In the genomic region with DNA sequence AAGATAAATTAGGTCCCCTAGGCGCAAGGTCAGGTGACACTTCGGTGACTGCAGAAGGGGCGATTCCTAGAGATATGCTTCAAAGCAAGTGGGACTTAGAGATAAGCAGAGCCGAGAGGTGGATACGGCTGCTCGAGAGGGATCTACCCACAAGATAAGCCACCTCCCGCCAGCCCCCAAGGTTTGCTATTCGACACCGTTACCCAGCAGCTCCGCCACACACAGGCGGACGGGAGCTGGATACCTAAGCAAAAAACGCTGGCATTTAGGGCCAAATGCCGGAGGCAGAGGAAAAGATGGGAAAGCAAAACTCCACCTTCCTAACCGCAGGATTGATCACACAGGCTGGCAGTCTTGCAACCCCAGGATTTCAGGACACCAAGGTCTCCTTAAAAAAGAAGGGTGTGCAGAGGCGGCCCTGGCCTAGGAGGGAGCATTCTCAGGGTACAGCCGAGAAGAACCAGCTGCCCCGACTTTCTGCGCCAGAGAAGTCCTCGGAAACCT, we compare ENCODE assay signal across 8 cellular contexts. TPM values are rescaled to one million over a fixed set of nuclear protein-coding genes. Genes with fewer than 3 reads are reported as not detected.
DNase-seq lines count a peak whose midpoint lies in the region; ATAC-seq and TF ChIP-seq lines count a peak whose summit lies in the region.

No MANE protein-coding gene starts in this region.

- in situ Hi-C loops in Panc1 (cut with HindIII; ENCODE audit: low pct_unique_long_range_greater_than_20kb, low sequenced_read_pairs): no loop called here

- peak overlapping the region; percentile 97 for H3K27ac Mint-ChIP-seq in MCF 10A (ENCODE audit: low read depth, unreplicated experiment)

- peaks cover 63% of the 10 kb centered on the region for H3K36me3 Mint-ChIP-seq in MCF 10A (ENCODE audit: insufficient read depth, unreplicated experiment)

- peak overlapping the region; percentile 89 for H3K27ac ChIP-seq in Panc1 (ENCODE audit: low read length)
- peak overlapping the region; percentile 97 for H3K27ac ChIP-seq in lower lobe of right lung
- peak overlapping the region; percentile 96 for H3K27ac ChIP-seq in substantia nigra (ENCODE audit: low read depth, low read length, poor library complexity, severe bottlenecking)

- peaks cover 21% of the 10 kb centered on the region for H3K36me3 ChIP-seq in Panc1 (ENCODE audit: control insufficient read depth, insufficient read depth, low read length)
- H3K36me3 ChIP-seq in lower lobe of right lung: peaks cover 35% of the 10 kb centered on the region

- intact Hi-C loops in Panc1 (cut with micrococcal nuclease; ENCODE audit: unreplicated experiment): no loop called here
- intact Hi-C loops in MCF 10A (cut with micrococcal nuclease): loop anchor here (1.0 kb wide), 3 partner anchors 59 to 88 kb away; no protein-coding TSS in a partner anchor
- intact Hi-C loops in lower lobe of right lung (cut with DNase I): no loop called here

- H3K27me3 ChIP-seq in Panc1 (ENCODE audit: control insufficient read depth, insufficient read depth, low read length) (no peaks in the 10 kb centered on the region), lower lobe of right lung (ENCODE audit: low read depth) (no peaks in the 10 kb centered on the region)

- DNase-seq in DMS79 treated with DMSO at 0.1 percent for 48 hours (lab: John Stamatoyannopoulos, UW): peak; percentile 31
- no peak for DNase-seq in DMS79 (lab: John Stamatoyannopoulos, UW)
- DNase-seq in Panc1 (ENCODE audit: low read depth, low spot score): no peak
- DNase-seq in MCF 10A (ENCODE audit: unreplicated experiment): peak; percentile 64
- DNase-seq in lower lobe of right lung: no peak
- DNase-seq in substantia nigra (lab: John Stamatoyannopoulos, UW): peak in 5 of 49 donors; percentile 57 to 74 (median 66)

- H3K9me3 Mint-ChIP-seq in MCF 10A (ENCODE audit: unreplicated experiment): no peaks in the 10 kb centered on the region

- CTCF ChIA-PET in Panc1 (lab: Charles Lee): interaction anchor here (2.1 kb wide), 1 partner anchor 115 kb away, joined by 8 read pairs; no protein-coding TSS in a partner anchor
- CTCF ChIA-PET in MCF 10A (lab: Yijun Ruan, JAX): interaction anchor here (1.7 to 3.2 kb wide), 2 partner anchors 46 to 58 kb away, joined by 3 to 16 read pairs; no protein-coding TSS in a partner anchor

- H3K9me3 ChIP-seq in Panc1 (ENCODE audit: control insufficient read depth, insufficient read depth, low read depth, low read length): no peaks in the 10 kb centered on the region
- no peaks in the 10 kb centered on the region for H3K9me3 ChIP-seq in lower lobe of right lung

- ATAC-seq in Panc1 (no peak), lower lobe of right lung (no peak), GM18867 (IDR thresholded peaks at IDR 0.05; ENCODE audit: unreplicated experiment) (no peak), GM18907 (IDR thresholded peaks at IDR 0.05; ENCODE audit: unreplicated experiment) (no peak)

- TF ChIP-seq CTCF in Panc1 (IDR thresholded peaks at IDR 0.05): no peak
- no peak for TF ChIP-seq CTCF in MCF 10A (IDR thresholded peaks at IDR 0.05; ENCODE audit: unreplicated experiment)
- no peak for TF ChIP-seq CTCF in lower lobe of right lung (IDR thresholded peaks at IDR 0.05)

- no peaks in the 10 kb centered on the region for H3K27me3 Mint-ChIP-seq in MCF 10A (ENCODE audit: insufficient read depth, unreplicated experiment)

- H3K4me3 ChIP-seq in Panc1 (ENCODE audit: low read depth in 2 of 2, low read length in 2 of 2) (peak overlapping the region; percentile 76 to 100), lower lobe of right lung (peak overlapping the region; percentile 98)

- peaks cover 57% of the 10 kb centered on the region for H3K4me1 ChIP-seq in Panc1 (ENCODE audit: control insufficient read depth, insufficient read depth, low read length)
- peaks cover 81% of the 10 kb centered on the region for H3K4me1 ChIP-seq in lower lobe of right lung

- POLR2A ChIA-PET in Panc1 (lab: Charles Lee): interaction anchor here (0.7 kb wide), 1 partner anchor 19 kb away, joined by 3 read pairs; no protein-coding TSS in a partner anchor
- POLR2A ChIA-PET in MCF 10A (lab: Yijun Ruan, JAX): interaction anchor here (1.0 to 27.4 kb wide), 13 partner anchors 10 to 174 kb away, joined by 3 to 1703 read pairs (median 11); partner anchors contain the start of genes FEN1 and TMEM258

- peak overlapping the region; percentile 90 for H3K4me3 Mint-ChIP-seq in MCF 10A (ENCODE audit: unreplicated experiment)

- BruUV-seq in Panc1 (replicated peaks; lab: Mats Ljungman, UMichigan) (no TSS peak), MCF 10A (replicated peaks; lab: Mats Ljungman, UMichigan) (no TSS peak)

- peaks cover 59% of the 10 kb centered on the region for H3K4me1 Mint-ChIP-seq in MCF 10A (ENCODE audit: insufficient read depth, unreplicated experiment)

RNA-seq across cellular contexts. Expression of gene FTH1, which starts 0.7 kb away (rescaled TPM):
- total RNA-seq in Panc1 (2021; ENCODE audit: unreplicated experiment) (2,322 TPM), MCF 10A (2022) (8,367 and 15,492 TPM in 2 replicates), lower lobe of right lung (4,616 TPM)
- 3,101 TPM for polyA plus RNA-seq in Panc1 (2012; ENCODE audit: insufficient read length)

RNA-seq across cellular contexts. Expression of gene BEST1, which starts 16.6 kb away (rescaled TPM):
- total RNA-seq in Panc1 (2021; ENCODE audit: unreplicated experiment): 0.13 TPM
- polyA plus RNA-seq in Panc1 (2012; ENCODE audit: insufficient read length): 0.59 TPM
- total RNA-seq in MCF 10A (2022): 2.5 and 3.2 TPM in 2 replicates
- total RNA-seq in lower lobe of right lung: 14.1 TPM

RNA-seq across cellular contexts. Expression of gene RAB3IL1, which starts 49.4 kb away (rescaled TPM):
- total RNA-seq in Panc1 (2021; ENCODE audit: unreplicated experiment) (8.9 TPM), MCF 10A (2022) (2.3 and 4.5 TPM in 2 replicates), lower lobe of right lung (11.4 TPM)
- 17.7 TPM for polyA plus RNA-seq in Panc1 (2012; ENCODE audit: insufficient read length)

Comparison
In these comparisons a context has a peak if more than half of its experiments do, and no peak if none do; other contexts are left out.
1. DNase-seq: peak in DMS79 treated with DMSO at 0.1 percent for 48 hours (single experiment) and MCF 10A (single experiment); none in DMS79 (single experiment), Panc1 (single experiment) and lower lobe of right lung (single experiment).
2. Peak in every context shown above with its lines, with median percentiles within 50 percentile points of each other: H3K27ac ChIP-seq.